15 cellular contexts compared by ENCODE assay signal in genomic region chr17:19747829-19748806, GRCh38. TPM values are rescaled to one million over a fixed set of nuclear protein-coding genes. Genes with fewer than 3 reads are reported as not detected.
DNase-seq lines count a peak whose midpoint lies in the region; ATAC-seq and TF ChIP-seq lines count a peak whose summit lies in the region.
"Had no signal": no experiment of that assay in that cellular context is flagged by ENCODE, and none has a peak within 500 bp of the region (broad histone marks: within the 10 kb centered on the region; RNA-seq: fewer than 3 reads in every experiment).

TSS of gene ALDH3A1 (minus strand) at chr17:19748298. CDS start at chr17:19745129, 3,169 bp downstream.

- no peaks in the 10 kb centered on the region for H3K9me3 ChIP-seq in PC-3 (ENCODE audit: low read length)
- peaks cover 0 to under 1% of the 10 kb centered on the region in 2 donors for H3K9me3 ChIP-seq in neuronal stem cell (replicated peaks in 1 of 2; ENCODE audit: control insufficient read depth in 2 of 2, insufficient read depth in 1 of 2, low read depth in 1 of 2, low read length in 2 of 2)
- H3K9me3 ChIP-seq: BE2C, upper lobe of left lung had no signal

- TSS peak; percentile 89 for BruUV-seq in PC-3 (replicated peaks; lab: Mats Ljungman, UMichigan)

- peak within 1 kb of the TSS; percentile 6 for H3K23ac ChIP-seq in neuronal stem cell (ENCODE audit: low read depth, low read length, poor library complexity)

- peak; percentile 96 for DNase-seq in PC-3
- DNase-seq in neuronal stem cell (ENCODE audit: low spot score), result no peak
- no peak for DNase-seq in AML-193 (lab: John Stamatoyannopoulos, UW)
- DNase-seq in glomerular visceral epithelial cell (ENCODE audit: extremely low spot score), result no peak
- DNase-seq in coronary artery (ENCODE audit: low spot score), result no peak
- DNase-seq: activated CD4-positive, alpha-beta T cell treated with anti-CD3 and anti-CD28 coated beads, Interleukin-2, amount 50 U/mL, for 4 hours; activated effector memory CD4-positive, alpha-beta T cell treated with anti-CD3 and anti-CD28 coated beads, Interleukin-2, amount 50 U/mL, for 16 hours; BE2C; central memory CD4-positive, alpha-beta T cell; foreskin melanocyte had no signal

- H4K20me1 ChIP-seq in PC-3 (ENCODE audit: low read length), result no peaks in the 10 kb centered on the region

- peak within 1 kb of the TSS; percentile 79 for H3K18ac ChIP-seq in neuronal stem cell (ENCODE audit: low read length)

- no peak for TF ChIP-seq CTCF in C4-2B (conservative IDR thresholded peaks at IDR 0.05)
- no peak for TF ChIP-seq CTCF in PC-3 (conservative IDR thresholded peaks at IDR 0.05; ENCODE audit: low read depth, low read length)
- no peak for TF ChIP-seq CTCF in coronary artery (IDR thresholded peaks at IDR 0.05)

- no peak within 1 kb of the TSS for H2BK12ac ChIP-seq in neuronal stem cell (ENCODE audit: low read length)

- no peak within 1 kb of the TSS for H4K8ac ChIP-seq in neuronal stem cell (ENCODE audit: low read depth, low read length)

- peak within 1 kb of the TSS; percentile 32 for H3K27ac ChIP-seq in C4-2B
- H3K27ac ChIP-seq in PC-3 (ENCODE audit: low read length), result peak within 1 kb of the TSS; percentile 83
- H3K27ac ChIP-seq in neuronal stem cell (replicated peaks; ENCODE audit: low read length), result no peak within 1 kb of the TSS
- H3K27ac ChIP-seq in coronary artery, result no peak within 1 kb of the TSS

- POLR2A ChIA-PET in PC-3 (lab: Charles Lee; ENCODE audit: unreplicated experiment), result interaction anchor here (1.0 kb wide), 1 partner anchor 100 kb away, joined by 6 read pairs; the partner anchor contains the start of gene ALDH3A2

- CTCF ChIA-PET in PC-3 (lab: Charles Lee), result interaction anchor here (0.7 to 1.2 kb wide), 2 partner anchors 15 to 100 kb away, joined by 3 to 4 read pairs; partner anchors contain the start of gene ALDH3A2

- no peak within 1 kb of the TSS for H2BK5ac ChIP-seq in neuronal stem cell (ENCODE audit: low read length)

- peak; percentile 50 for ATAC-seq in PC-3
- peak; percentile 45 for ATAC-seq in esophagus mucosa
- ATAC-seq in HG03135 (IDR thresholded peaks at IDR 0.05; ENCODE audit: unreplicated experiment), result no peak

- no peak within 1 kb of the TSS for H3K4ac ChIP-seq in neuronal stem cell (ENCODE audit: low read length)

- H2AK5ac ChIP-seq in neuronal stem cell (ENCODE audit: low read depth, low read length), result peak within 1 kb of the TSS; percentile 51

- H3K9ac ChIP-seq in PC-3 (ENCODE audit: low read length) (peak within 1 kb of the TSS; percentile 67), neuronal stem cell (ENCODE audit: low read depth, low read length, poor library complexity) (peak within 1 kb of the TSS; percentile 7)

- H3K36me3 ChIP-seq in PC-3 (ENCODE audit: low read depth, low read length) (no peaks in the 10 kb centered on the region), neuronal stem cell (replicated peaks in 1 of 2; ENCODE audit: control insufficient read depth in 2 of 2, insufficient read depth in 2 of 2, low read length in 2 of 2) (no peaks in the 10 kb centered on the region)
- H3K36me3 ChIP-seq: BE2C, upper lobe of left lung had no signal

- intact Hi-C loops in PC-3 (cut with micrococcal nuclease), result no loop called here

- no CpG with 5 or more reads among the region's 25 CpGs for WGBS in neuronal stem cell (ENCODE audit: extremely low coverage in 2 of 2, insufficient read length in 2 of 2, insufficient replicate concordance in 1 of 2), 2 donors

- H3K79me1 ChIP-seq in neuronal stem cell (ENCODE audit: low read depth, low read length), result no peaks in the 10 kb centered on the region

- H3K9me2 ChIP-seq in PC-3 (replicated peaks; ENCODE audit: low read length), result no peaks in the 10 kb centered on the region

- no peak within 1 kb of the TSS for H3K14ac ChIP-seq in neuronal stem cell (ENCODE audit: low read length)

- H3K27me3 ChIP-seq in PC-3 (ENCODE audit: low read length), result no peaks in the 10 kb centered on the region
- H3K27me3 ChIP-seq in neuronal stem cell (ENCODE audit: control insufficient read depth in 3 of 3, insufficient read depth in 3 of 3, low read depth in 1 of 3, low read length in 3 of 3), result peaks cover 0 to 49% (median 0%) of the 10 kb centered on the region in 3 experiments
- H3K27me3 ChIP-seq: BE2C, upper lobe of left lung had no signal

- H3K4me3 ChIP-seq in PC-3 (ENCODE audit: low read length), result peak within 1 kb of the TSS; percentile 53
- H3K4me3 ChIP-seq in neuronal stem cell (ENCODE audit: low read length in 2 of 2), result no peak within 1 kb of the TSS
- no peak within 1 kb of the TSS for H3K4me3 ChIP-seq in coronary artery
- H3K4me3 ChIP-seq: upper lobe of left lung had no signal

- H3K4me1 ChIP-seq in PC-3 (ENCODE audit: insufficient read depth, low read length), result peaks cover 58% of the 10 kb centered on the region
- peaks cover 2 to 12% of the 10 kb centered on the region in 2 donors for H3K4me1 ChIP-seq in neuronal stem cell (ENCODE audit: control insufficient read depth in 2 of 2, insufficient read depth in 1 of 2, low read depth in 1 of 2, low read length in 2 of 2)
- H3K4me1 ChIP-seq: BE2C had no signal

- H3K4me2 ChIP-seq in PC-3 (ENCODE audit: low read length) (peak within 1 kb of the TSS; percentile 78), neuronal stem cell (ENCODE audit: insufficient read depth, low read length, poor library complexity, severe bottlenecking) (no peak within 1 kb of the TSS)

- H3F3A ChIP-seq in PC-3 (ENCODE audit: low read length, unreplicated experiment), result peaks cover 4% of the 10 kb centered on the region

- peak within 1 kb of the TSS; percentile 63 for H2BK120ac ChIP-seq in neuronal stem cell (ENCODE audit: low read depth, low read length)

- no peaks in the 10 kb centered on the region for H3K79me2 ChIP-seq in PC-3 (ENCODE audit: low read length)

- peak within 1 kb of the TSS; percentile 56; the same call in 1 of the 2 replicates for H2AFZ ChIP-seq in PC-3 (ENCODE audit: low read length)
- H2AFZ ChIP-seq in neuronal stem cell (ENCODE audit: low read length), result no peak within 1 kb of the TSS

- H2BK15ac ChIP-seq in neuronal stem cell (ENCODE audit: low read length), result peak within 1 kb of the TSS; percentile 88

- peak within 1 kb of the TSS; percentile 79 for H4K91ac ChIP-seq in neuronal stem cell (ENCODE audit: low read depth, low read length, poor library complexity)

RNA-seq across cellular contexts. Expression of gene ALDH3A1, which starts in this region (rescaled TPM):
- total RNA-seq in PC-3 (2014; rRNA removed) (27.9 and 30.1 TPM in 2 replicates), esophagus mucosa (194 TPM)
- polyA plus RNA-seq in neuronal stem cell (2013, experiment 1 of 2), result 0.17 TPM
- polyA plus RNA-seq in neuronal stem cell (2013, experiment 2 of 2), result 0.40 TPM
- total RNA-seq: T-helper 1 cell treated with Interleukin-12 subunit alpha and Interleukin-12 subunit beta and Interleukin-4 antibody, amounts not matched to agents 30 ng/mL and 1 ng/mL, for 36 hours had no signal

Comparison
In these comparisons a context has a peak if more than half of its experiments do, and no peak if none do; other contexts are left out.
1. H3K27ac ChIP-seq: peak in C4-2B (single experiment) and PC-3 (single experiment); none in neuronal stem cell (single experiment) and coronary artery (0 of 2).